ENCODE assay signal across 8 cellular contexts in genomic region chr14:20652996-20653975, GRCh38. TPM values are rescaled to one million over a fixed set of nuclear protein-coding genes. Genes with fewer than 3 reads are reported as not detected.
DNase-seq lines count a peak whose midpoint lies in the region; ATAC-seq and TF ChIP-seq lines count a peak whose summit lies in the region.

No MANE protein-coding gene starts in this region.

- no peak for TF ChIP-seq CTCF in AG04449 (IDR thresholded peaks at IDR 0.05; ENCODE audit: insufficient read depth, low read length, missing control alignments)
- TF ChIP-seq CTCF in HEK293 (tag by site-specific recombination; IDR thresholded peaks at IDR 0.05): no peak
- no peak for TF ChIP-seq CTCF in activated B cell treated with CpG ODN at 0.5 μM for 24 hours (IDR thresholded peaks at IDR 0.05)
- TF ChIP-seq CTCF in fibroblast of mammary gland (conservative IDR thresholded peaks at IDR 0.05; ENCODE audit: control insufficient read depth, insufficient read depth, low read depth, low read length): no peak

- no peaks in the 10 kb centered on the region for H3K9me3 ChIP-seq in HEK293 (ENCODE audit: control insufficient read depth, insufficient read depth, low read depth, low read length)

- CTCF ChIA-PET in AG04449 (lab: Yijun Ruan, JAX) (no interaction called here), HEK293 (lab: Yijun Ruan, JAX) (interaction anchor here (0.6 to 1.0 kb wide), 2 partner anchors 21 to 105 kb away, joined by 3 to 4 read pairs; no protein-coding TSS in a partner anchor), activated B cell treated with CpG ODN at 0.5 μM for 24 hours (lab: Charles Lee) (interaction anchor here (2.0 kb wide), 1 partner anchor 38 kb away, joined by 9 read pairs; no protein-coding TSS in a partner anchor)

- no peak for ATAC-seq in activated B cell treated with CpG ODN at 0.5 μM for 24 hours (ENCODE audit: low read depth)
- no peak for ATAC-seq in HG03095 (IDR thresholded peaks at IDR 0.05; ENCODE audit: unreplicated experiment)

- peak overlapping the region; percentile 58 for H3K4me3 Mint-ChIP-seq in activated B cell treated with CpG ODN at 0.5 μM for 24 hours

- no peaks in the 10 kb centered on the region for H3K9me3 Mint-ChIP-seq in activated B cell treated with CpG ODN at 0.5 μM for 24 hours

- POLR2A ChIA-PET in AG04449 (lab: Yijun Ruan, JAX) (interaction anchor here (0.6 kb wide), 1 partner anchor 834 kb away, joined by 5 read pairs; no protein-coding TSS in a partner anchor), HEK293 (lab: Yijun Ruan, JAX) (interaction anchor here (0.6 to 2.5 kb wide), 5 partner anchors 9 to 345 kb away, joined by 3 to 13 read pairs (median 4); partner anchors contain the start of gene PARP2), activated B cell treated with CpG ODN at 0.5 μM for 24 hours (lab: Charles Lee) (interaction anchor here (0.9 to 1.5 kb wide), 3 partner anchors 15 to 30 kb away, joined by 3 to 4 read pairs (median 4); no protein-coding TSS in a partner anchor)

- H3K36me3 ChIP-seq in HEK293 (ENCODE audit: control insufficient read depth in 2 of 2, insufficient read depth in 1 of 2, low read length in 2 of 2): no peaks in the 10 kb centered on the region

- H3K4me3 ChIP-seq in AG04449 (ENCODE audit: low read depth, low read length) (peak overlapping the region; percentile 34), HEK293 (ENCODE audit: low read depth, low read length) (peak overlapping the region; percentile 46), fibroblast of mammary gland (ENCODE audit: control insufficient read depth, low read depth, low read length) (peak overlapping the region; percentile 56)

- peaks cover 50% of the 10 kb centered on the region for H3K27me3 Mint-ChIP-seq in activated B cell treated with CpG ODN at 0.5 μM for 24 hours

- H3K27ac ChIP-seq in HEK293 (ENCODE audit: extremely low read depth, low read depth, low read length): no peak overlapping the region; the same call in 1 of the 2 replicates

- intact Hi-C loops in activated B cell treated with CpG ODN at 0.5 μM for 24 hours (cut with micrococcal nuclease): loop anchor here (1.0 to 5.0 kb wide), 2 partner anchors 23 to 204 kb away; no protein-coding TSS in a partner anchor

- H3K4me1 Mint-ChIP-seq in activated B cell treated with CpG ODN at 0.5 μM for 24 hours: peaks cover 14% of the 10 kb centered on the region

- H3K36me3 Mint-ChIP-seq in activated B cell treated with CpG ODN at 0.5 μM for 24 hours (ENCODE audit: low read depth): no peaks in the 10 kb centered on the region

- H3K27ac Mint-ChIP-seq in activated B cell treated with CpG ODN at 0.5 μM for 24 hours: no peak overlapping the region

- H3K4me1 ChIP-seq in HEK293 (ENCODE audit: control insufficient read depth, insufficient read depth, low read length): no peaks in the 10 kb centered on the region

- DNase-seq in AG04449 (ENCODE audit: low read depth, low spot score): no peak
- DNase-seq in activated B cell treated with CpG ODN at 0.5 μM for 24 hours: no peak
- peak; percentile 92 for DNase-seq in fibroblast of mammary gland (ENCODE audit: low read depth)
- peak; percentile 81 for DNase-seq in stimulated activated CD4-positive, alpha-beta T cell treated with anti-CD3 and anti-CD28 coated beads, Interleukin-15, amount 100 ng/mL, for 24 hours
- DNase-seq in SW480 (ENCODE audit: low spot score): no peak
- DNase-seq in DMS79 treated with DMSO at 0.1 percent for 48 hours (lab: John Stamatoyannopoulos, UW): no peak

TF ChIP-seq in HEK293, 187 proteins besides CTCF, POLR2A, EP300 and RAD21 (continues in another document):
- TF ChIP-seq ZNF114 (tag by site-specific recombination; IDR thresholded peaks at IDR 0.05): no peak
- peak; percentile 87 for TF ChIP-seq ZXDB (tag by site-specific recombination; IDR thresholded peaks at IDR 0.05)
- TF ChIP-seq PRDM10 (tag by site-specific recombination; IDR thresholded peaks at IDR 0.05): peak; percentile 78
- no peak for TF ChIP-seq HOXD13 (CRISPR knock-in tag; IDR thresholded peaks at IDR 0.05; ENCODE audit: borderline replicate concordance)
- no peak for TF ChIP-seq ZNF155 (tag by site-specific recombination; IDR thresholded peaks at IDR 0.05)
- TF ChIP-seq PRDM1 (tag by site-specific recombination; IDR thresholded peaks at IDR 0.05): peak; percentile 41; the same call in 1 of the 2 replicates
- TF ChIP-seq ZNF292 (tag by site-specific recombination; IDR thresholded peaks at IDR 0.05; ENCODE audit: borderline replicate concordance, low read depth): no peak
- no peak for TF ChIP-seq ZNF529 (tag by site-specific recombination; IDR thresholded peaks at IDR 0.05; ENCODE audit: insufficient replicate concordance)
- peak; percentile 40 for TF ChIP-seq SP3 (tag by site-specific recombination; IDR thresholded peaks at IDR 0.05)
- TF ChIP-seq YY2 (tag by site-specific recombination; IDR thresholded peaks at IDR 0.05): no peak
- no peak for TF ChIP-seq ZNF280C (tag by site-specific recombination; IDR thresholded peaks at IDR 0.05)
- no peak for TF ChIP-seq ZNF26 (tag by site-specific recombination; IDR thresholded peaks at IDR 0.05)
- no peak for TF ChIP-seq ZNF623 (tag by site-specific recombination; IDR thresholded peaks at IDR 0.05)
- peak; percentile 98 for TF ChIP-seq ZSCAN30 (tag by site-specific recombination; IDR thresholded peaks at IDR 0.05)
- 0 out of 2 replicates have a peak, but pooled peaks have one; percentile 14 for TF ChIP-seq ZBTB6 (tag by site-specific recombination; IDR thresholded peaks at IDR 0.05)
- TF ChIP-seq ZNF837 (tag by site-specific recombination; IDR thresholded peaks at IDR 0.05): no peak
- peak; percentile 92 for TF ChIP-seq ZNF2 (tag by site-specific recombination; IDR thresholded peaks at IDR 0.05)

RNA-seq across cellular contexts. Expression of gene OR6S1, which starts 11.8 kb away (rescaled TPM):
- total RNA-seq in activated B cell treated with CpG ODN at 0.5 μM for 24 hours: not detected in 2 replicates

RNA-seq across cellular contexts. Expression of gene RNASE4, which starts 31.1 kb away (rescaled TPM):
- total RNA-seq in activated B cell treated with CpG ODN at 0.5 μM for 24 hours: 0.20 and 1.0 TPM in 2 replicates

RNA-seq across cellular contexts. Expression of gene ANG, which starts 35.3 kb away (rescaled TPM):
- total RNA-seq in activated B cell treated with CpG ODN at 0.5 μM for 24 hours: 1.1 TPM in 1 of 2 replicates, not detected in the other

Comparison
In these comparisons a context has a peak if more than half of its experiments do, and no peak if none do; other contexts are left out.
1. DNase-seq: peak in fibroblast of mammary gland (single experiment) and stimulated activated CD4-positive, alpha-beta T cell treated with anti-CD3 and anti-CD28 coated beads, Interleukin-15, amount 100 ng/mL, for 24 hours (single experiment); none in AG04449 (single experiment), activated B cell treated with CpG ODN at 0.5 μM for 24 hours (single experiment), SW480 (single experiment) and DMS79 treated with DMSO at 0.1 percent for 48 hours (single experiment).
2. Peak in every context shown above with its lines, with median percentiles within 50 percentile points of each other: H3K4me3 ChIP-seq.